31 cellular contexts compared by ENCODE assay signal in the genomic region with DNA sequence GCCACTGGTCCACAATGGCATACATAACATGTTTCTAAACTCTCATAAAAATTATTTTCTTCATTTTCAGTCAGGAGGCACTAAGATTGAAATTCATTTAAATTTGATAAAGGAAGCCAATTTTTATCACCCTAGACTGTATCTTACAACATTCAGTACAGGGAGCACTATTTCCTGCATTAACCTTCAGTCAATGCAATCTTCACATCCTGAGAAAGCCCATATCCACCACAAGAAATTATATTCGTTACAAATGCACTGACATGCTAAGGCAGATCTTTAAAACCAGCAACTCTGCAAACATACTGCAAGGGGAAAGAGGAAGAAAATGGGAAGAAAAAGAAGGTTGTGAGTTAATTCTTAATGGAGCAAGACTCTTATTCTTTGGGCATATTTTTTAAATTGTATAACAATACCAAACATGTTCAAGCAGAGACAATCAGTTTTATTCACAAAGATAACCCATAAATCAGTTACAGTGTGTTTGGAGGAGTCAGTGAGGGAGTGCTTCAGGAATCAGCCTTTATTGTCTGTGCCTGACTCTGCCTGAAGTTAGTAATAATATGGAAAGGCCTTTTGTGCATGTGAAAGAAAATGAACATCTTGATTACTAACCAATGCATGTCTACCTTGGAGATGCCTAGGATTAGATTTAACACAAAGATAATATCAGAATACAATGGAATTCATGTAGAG.
"Had no signal": no experiment of that assay in that cellular context is flagged by ENCODE, and none has a peak within 500 bp of the region (broad histone marks: within the 10 kb centered on the region; RNA-seq: fewer than 3 reads in every experiment).

No MANE protein-coding gene starts in this region.

- H3K27ac Mint-ChIP-seq: activated naive CD4-positive, alpha-beta T cell treated with anti-CD3 and anti-CD28 coated beads for 36 hours; activated naive CD8-positive, alpha-beta T cell treated with anti-CD3 and anti-CD28 coated beads for 36 hours; effector memory CD8-positive, alpha-beta T cell; mesothelial cell of epicardium; naive thymus-derived CD8-positive, alpha-beta T cell; stimulated activated naive B cell treated with anti-CD40 and anti-IgM and Interleukin-4, amounts not matched to agents 10 μg/mL and 1 μg/mL and 100 μg/mL, for 72 hours had no signal

- H3K4me3 ChIP-seq: adrenal gland, pancreas, prostate gland, stomach, thyroid gland, upper lobe of left lung, vagina had no signal

- H3K27me3 ChIP-seq: adrenal gland, brain microvascular endothelial cell, pancreas, stomach, thyroid gland, upper lobe of left lung, vagina had no signal

- H3K9me3 ChIP-seq: adrenal gland, pancreas, prostate gland, stomach, thyroid gland, upper lobe of left lung, vagina had no signal

- H3K36me3 ChIP-seq: adrenal gland, brain microvascular endothelial cell, pancreas, prostate gland, stomach, thyroid gland, upper lobe of left lung, vagina had no signal

- DNase-seq: activated CD4-positive, alpha-beta T cell treated with anti-CD3 and anti-CD28 coated beads for 4 hours; activated CD4-positive, alpha-beta T cell treated with anti-CD3 and anti-CD28 coated beads, Interleukin-2, amount 50 U/mL, for 48 hours; activated CD8-positive, alpha-beta memory T cell treated with anti-CD3 and anti-CD28 coated beads for 24 hours; activated effector memory CD4-positive, alpha-beta T cell treated with anti-CD3 and anti-CD28 coated beads, Interleukin-2, amount 50 U/mL, for 16 hours; activated naive CD4-positive, alpha-beta T cell treated with anti-CD3 and anti-CD28 coated beads for 36 hours; activated naive CD8-positive, alpha-beta T cell treated with anti-CD3 and anti-CD28 coated beads for 36 hours; adrenal gland; aorta; brain microvascular endothelial cell; caudate nucleus; cortex of kidney; effector memory CD8-positive, alpha-beta T cell; left cardiac atrium; naive thymus-derived CD8-positive, alpha-beta T cell; nucleus accumbens; pancreas; stimulated activated CD4-positive, alpha-beta T cell treated with anti-CD3 and anti-CD28 coated beads, Interleukin-15, amount 100 ng/mL, for 24 hours; stimulated activated CD4-positive, alpha-beta T cell treated with anti-CD3 and anti-CD28 coated beads, Interleukin-2, amount 100 ng/mL, for 24 hours; stimulated activated naive B cell treated with anti-CD40 and anti-IgM and Interleukin-4, amounts not matched to agents 10 μg/mL and 1 μg/mL and 100 μg/mL, for 72 hours; stomach; T-helper 9 cell; thyroid gland; upper lobe of left lung had no signal

- H3K9me3 Mint-ChIP-seq: activated naive CD4-positive, alpha-beta T cell treated with anti-CD3 and anti-CD28 coated beads for 36 hours; activated naive CD8-positive, alpha-beta T cell treated with anti-CD3 and anti-CD28 coated beads for 36 hours; mesothelial cell of epicardium; naive thymus-derived CD8-positive, alpha-beta T cell; stimulated activated naive B cell treated with anti-CD40 and anti-IgM and Interleukin-4, amounts not matched to agents 10 μg/mL and 1 μg/mL and 100 μg/mL, for 72 hours had no signal

- H3K4me1 Mint-ChIP-seq: activated naive CD8-positive, alpha-beta T cell treated with anti-CD3 and anti-CD28 coated beads for 36 hours; naive thymus-derived CD8-positive, alpha-beta T cell; neural crest cell; stimulated activated naive B cell treated with anti-CD40 and anti-IgM and Interleukin-4, amounts not matched to agents 10 μg/mL and 1 μg/mL and 100 μg/mL, for 72 hours had no signal

- ATAC-seq: effector memory CD8-positive, alpha-beta T cell; left cardiac atrium; naive thymus-derived CD8-positive, alpha-beta T cell; pancreas; stimulated activated naive B cell treated with anti-CD40 and anti-IgM and Interleukin-4, amounts not matched to agents 10 μg/mL and 1 μg/mL and 100 μg/mL, for 72 hours had no signal

- H3K27ac ChIP-seq: adrenal gland, brain microvascular endothelial cell, pancreas, prostate gland, stomach, thyroid gland, upper lobe of left lung, vagina, VCaP had no signal

- H3K36me3 Mint-ChIP-seq: activated naive CD8-positive, alpha-beta T cell treated with anti-CD3 and anti-CD28 coated beads for 36 hours; mesothelial cell of epicardium; naive thymus-derived CD8-positive, alpha-beta T cell; stimulated activated naive B cell treated with anti-CD40 and anti-IgM and Interleukin-4, amounts not matched to agents 10 μg/mL and 1 μg/mL and 100 μg/mL, for 72 hours had no signal

- H3K4me1 ChIP-seq: adrenal gland, pancreas, prostate gland, stomach, thyroid gland, upper lobe of left lung, vagina had no signal

- FAIRE-seq: frontal cortex, islet of Langerhans, pancreas, TTC549 had no signal

- H3K27me3 Mint-ChIP-seq: activated naive CD8-positive, alpha-beta T cell treated with anti-CD3 and anti-CD28 coated beads for 36 hours; effector memory CD8-positive, alpha-beta T cell; stimulated activated naive B cell treated with anti-CD40 and anti-IgM and Interleukin-4, amounts not matched to agents 10 μg/mL and 1 μg/mL and 100 μg/mL, for 72 hours had no signal

- H3K4me3 Mint-ChIP-seq: activated naive CD4-positive, alpha-beta T cell treated with anti-CD3 and anti-CD28 coated beads for 36 hours; activated naive CD8-positive, alpha-beta T cell treated with anti-CD3 and anti-CD28 coated beads for 36 hours; effector memory CD8-positive, alpha-beta T cell; mesothelial cell of epicardium; naive thymus-derived CD8-positive, alpha-beta T cell; neural crest cell; stimulated activated naive B cell treated with anti-CD40 and anti-IgM and Interleukin-4, amounts not matched to agents 10 μg/mL and 1 μg/mL and 100 μg/mL, for 72 hours had no signal
